ENCODE assay signal across 8 cellular contexts in genomic region chr3:196739671-196740475, GRCh38. TPM values are rescaled to one million over a fixed set of nuclear protein-coding genes. Genes with fewer than 3 reads are reported as not detected.
DNase-seq lines count a peak whose midpoint lies in the region; ATAC-seq and TF ChIP-seq lines count a peak whose summit lies in the region.

Gene PAK2, plus strand, starts transcription at chr3:196739857. Its CDS starts 42,790 bp downstream, at chr3:196782647.

- no peaks in the 10 kb centered on the region for H3K36me3 ChIP-seq in smooth muscle cell (ENCODE audit: low read depth)

- peaks cover 42% of the 10 kb centered on the region for H3K79me2 ChIP-seq in smooth muscle cell (ENCODE audit: low read depth)

- no peaks in the 10 kb centered on the region for H3K27me3 ChIP-seq in smooth muscle cell (ENCODE audit: low read depth)

- H3K4me2 ChIP-seq in smooth muscle cell = peak within 1 kb of the TSS; percentile 93

- H3K4me1 ChIP-seq in smooth muscle cell (ENCODE audit: low read depth) = peaks cover 11% of the 10 kb centered on the region

- peak; percentile 89 for ATAC-seq in GM19035 (IDR thresholded peaks at IDR 0.05; ENCODE audit: unreplicated experiment)
- ATAC-seq in HG03342 (IDR thresholded peaks at IDR 0.05; ENCODE audit: unreplicated experiment) = peak; percentile 84

- H2AFZ ChIP-seq in smooth muscle cell (ENCODE audit: low read depth) = peak within 1 kb of the TSS; percentile 6

- peak; percentile 4 for TF ChIP-seq CTCF in smooth muscle cell (IDR thresholded peaks at IDR 0.05; ENCODE audit: borderline replicate concordance, insufficient read depth, poor library complexity, severe bottlenecking)

- H3K4me3 ChIP-seq in smooth muscle cell = peak within 1 kb of the TSS; percentile 96

- under 1% methylated on average over 36 of the region's 85 CpGs for WGBS in smooth muscle cell (ENCODE audit: low lambda C conversion rate)

- H3K27ac ChIP-seq in caudate nucleus (ENCODE audit: low read depth, low read length) (peak within 1 kb of the TSS; percentile 82), smooth muscle cell (ENCODE audit: low read depth) (peak within 1 kb of the TSS; percentile 98)

- peaks cover 39% of the 10 kb centered on the region for H4K20me1 ChIP-seq in smooth muscle cell (ENCODE audit: low read depth)

- peak within 1 kb of the TSS; percentile 97 for H3K9ac ChIP-seq in smooth muscle cell (ENCODE audit: low read depth)

- DNase-seq in AG08396 (ENCODE audit: low spot score) (peak; percentile 92), NCI-H446 treated with DMSO at 0.1 percent for 48 hours (lab: John Stamatoyannopoulos, UW) (peak; percentile 83), caudate nucleus (lab: John Stamatoyannopoulos, UW) (peak; percentile 46 to 96 (median 91)), iPS-NIHi7 (ENCODE audit: extremely low spot score) (peak; percentile 94), smooth muscle cell (lab: John Stamatoyannopoulos, UW; ENCODE audit: unreplicated experiment) (peak; percentile 61)
- peak; percentile 80 for DNase-seq in activated CD4-positive, CD25-positive, alpha-beta regulatory T cell treated with anti-CD3 and anti-CD28 coated beads, Interleukin-2, amount 50 U/mL, for 16 hours (ENCODE audit: low read depth, low spot score)

- H3F3A ChIP-seq in smooth muscle cell (ENCODE audit: low read depth) = no peaks in the 10 kb centered on the region

- H3K9me3 ChIP-seq in smooth muscle cell (replicated peaks; ENCODE audit: low read depth) = no peaks in the 10 kb centered on the region

RNA-seq across cellular contexts. Expression of gene PAK2, which starts in this region (rescaled TPM):
- total RNA-seq in smooth muscle cell = 48.4 and 98.4 TPM in 2 replicates
- 20.6 and 22.1 TPM in 2 replicates for polyA plus RNA-seq in smooth muscle cell

Comparison
In these comparisons a context has a peak if more than half of its experiments do, and no peak if none do; other contexts are left out.
1. Peak in every context shown above with its lines: DNase-seq, ATAC-seq, H3K4me3 ChIP-seq and H3K27ac ChIP-seq.